In the genomic region with DNA sequence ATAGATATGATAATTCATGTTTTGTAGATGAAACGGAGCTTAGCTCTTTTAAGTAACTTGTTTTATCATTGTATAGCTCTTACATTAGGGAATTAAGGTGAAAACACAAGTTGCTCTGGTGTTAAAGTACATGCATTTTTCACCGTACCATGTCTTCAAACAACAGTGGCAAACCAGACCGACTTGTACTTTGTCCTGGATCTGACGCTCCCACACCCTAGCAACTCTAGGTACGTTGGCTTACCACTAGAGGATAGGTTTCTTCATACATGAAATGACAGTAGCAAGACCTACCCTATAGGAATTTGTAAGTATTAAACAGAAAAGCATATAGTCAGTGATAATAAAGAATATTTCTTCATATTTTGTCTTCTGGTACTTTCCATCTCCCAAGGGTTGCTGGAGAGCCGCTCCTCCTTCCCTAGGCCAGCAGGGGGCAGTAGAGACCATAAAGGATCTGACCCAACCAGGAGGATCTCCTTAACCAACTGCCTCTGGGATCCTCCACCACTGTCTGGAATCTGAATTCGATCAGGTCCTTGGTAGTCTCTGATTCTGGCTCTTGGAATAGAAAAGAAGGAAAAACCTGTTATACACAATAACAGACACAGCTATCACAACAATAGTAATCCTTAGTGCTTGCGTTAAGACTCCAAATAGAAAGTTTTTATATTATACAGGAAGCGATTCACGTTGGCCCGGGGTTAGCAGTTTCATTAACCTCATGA, we compare ENCODE assay signal across 8 cellular contexts.
DNase-seq lines count a peak whose midpoint lies in the region; ATAC-seq and TF ChIP-seq lines count a peak whose summit lies in the region.

No MANE protein-coding gene starts in this region.

- H3K4me3 ChIP-seq in WI38 (ENCODE audit: low read depth, low read length) (no peak overlapping the region), esophagus muscularis mucosa (no peak overlapping the region), neural cell (ENCODE audit: low read length) (peak overlapping the region; percentile 47), aorta (ENCODE audit: low read length in 2 of 2) (no peak overlapping the region)

- H3K4me3 Mint-ChIP-seq in natural killer cell: no peak overlapping the region
- H3K4me3 Mint-ChIP-seq in natural killer cell treated with Interleukin-12 subunit alpha and Interleukin-12 subunit beta and Interleukin-15 and Interleukin-18, amount 100 ng/mL, for 72 hours: no peak overlapping the region

- H3K36me3 ChIP-seq in esophagus muscularis mucosa (no peaks in the 10 kb centered on the region), neural cell (ENCODE audit: insufficient read depth, low read length) (no peaks in the 10 kb centered on the region), aorta (ENCODE audit: control insufficient read depth in 1 of 2, insufficient read depth in 2 of 2, low read length in 1 of 2) (no peaks in the 10 kb centered on the region)

- H3K27ac ChIP-seq in esophagus muscularis mucosa (replicated peaks in 1 of 4) (no peak overlapping the region), neural cell (ENCODE audit: low read length) (peak overlapping the region; percentile 62), aorta (ENCODE audit: low read depth in 1 of 2, low read length in 2 of 2) (no peak overlapping the region)

- no peak for TF ChIP-seq POLR2A in esophagus muscularis mucosa (IDR thresholded peaks at IDR 0.05; ENCODE audit: low read depth)

- H3K4me1 Mint-ChIP-seq in natural killer cell: no peaks in the 10 kb centered on the region
- no peaks in the 10 kb centered on the region for H3K4me1 Mint-ChIP-seq in natural killer cell treated with Interleukin-12 subunit alpha and Interleukin-12 subunit beta and Interleukin-15 and Interleukin-18, amount 100 ng/mL, for 72 hours (ENCODE audit: low read depth in 2 of 2)

- no peaks in the 10 kb centered on the region for H3K36me3 Mint-ChIP-seq in natural killer cell
- no peaks in the 10 kb centered on the region for H3K36me3 Mint-ChIP-seq in natural killer cell treated with Interleukin-12 subunit alpha and Interleukin-12 subunit beta and Interleukin-15 and Interleukin-18, amount 100 ng/mL, for 72 hours

- H3K4me1 ChIP-seq in esophagus muscularis mucosa: no peaks in the 10 kb centered on the region
- H3K4me1 ChIP-seq in aorta (ENCODE audit: control insufficient read depth in 1 of 2, insufficient read depth in 2 of 2, low read length in 2 of 2): no peaks in the 10 kb centered on the region

- no peaks in the 10 kb centered on the region for H4K20me1 ChIP-seq in neural cell (ENCODE audit: insufficient read depth)

- no peaks in the 10 kb centered on the region for H3K9me3 Mint-ChIP-seq in natural killer cell
- H3K9me3 Mint-ChIP-seq in natural killer cell treated with Interleukin-12 subunit alpha and Interleukin-12 subunit beta and Interleukin-15 and Interleukin-18, amount 100 ng/mL, for 72 hours: peaks cover 5% of the 10 kb centered on the region

- WGBS in esophagus muscularis mucosa: 68% methylated on average over 11 of the region's 11 CpGs
- 66 to 67% methylated on average over 11 of the region's 11 CpGs for WGBS in aorta, 2 donors

- DNase-seq in natural killer cell (no peak), NCI-H2029 treated with DMSO at 0.1 percent for 48 hours (lab: John Stamatoyannopoulos, UW) (peak; percentile 81), esophagus muscularis mucosa (ENCODE audit: extremely low spot score) (no peak), aorta (no peak)
- no peak for DNase-seq in natural killer cell treated with Interleukin-12 subunit alpha and Interleukin-12 subunit beta and Interleukin-15 and Interleukin-18, amount 100 ng/mL, for 72 hours (ENCODE audit: low spot score)

- peak overlapping the region; percentile 5 for H2AFZ ChIP-seq in neural cell (ENCODE audit: low read depth, low read length)

- H3K27me3 ChIP-seq in esophagus muscularis mucosa (peaks cover 0 to 8% (median 0%) of the 10 kb centered on the region in 4 donors), neural cell (ENCODE audit: insufficient read depth, low read depth, low read length) (no peaks in the 10 kb centered on the region), aorta (ENCODE audit: control insufficient read depth in 1 of 2, insufficient read depth in 2 of 2, low read length in 1 of 2) (no peaks in the 10 kb centered on the region)

- no peaks in the 10 kb centered on the region for H3K9me3 ChIP-seq in esophagus muscularis mucosa
- no peaks in the 10 kb centered on the region for H3K9me3 ChIP-seq in neural cell (ENCODE audit: low read length)
- H3K9me3 ChIP-seq in aorta (ENCODE audit: control insufficient read depth, low read length): no peaks in the 10 kb centered on the region

- no peaks in the 10 kb centered on the region for H3K27me3 Mint-ChIP-seq in natural killer cell (ENCODE audit: low read depth in 2 of 2)
- peaks cover 0 to 3% of the 10 kb centered on the region in 2 donors for H3K27me3 Mint-ChIP-seq in natural killer cell treated with Interleukin-12 subunit alpha and Interleukin-12 subunit beta and Interleukin-15 and Interleukin-18, amount 100 ng/mL, for 72 hours

- peak overlapping the region; percentile 10 for H3K9ac ChIP-seq in neural cell (ENCODE audit: low read length)

- ATAC-seq in natural killer cell: no peak
- no peak for ATAC-seq in natural killer cell treated with Interleukin-12 subunit alpha and Interleukin-12 subunit beta and Interleukin-15 and Interleukin-18, amount 100 ng/mL, for 72 hours
- ATAC-seq in HG02759 (IDR thresholded peaks at IDR 0.05; ENCODE audit: unreplicated experiment): peak; percentile 80
- peak; percentile 74 for ATAC-seq in aorta (ENCODE audit: low FRiP score)

- no peaks in the 10 kb centered on the region for H3F3A ChIP-seq in neural cell (ENCODE audit: insufficient read depth, low read length, poor library complexity, severe bottlenecking)

- no peak overlapping the region for H3K4me2 ChIP-seq in neural cell (ENCODE audit: low read length)

- TF ChIP-seq CTCF in natural killer cell (IDR thresholded peaks at IDR 0.05) (peak; percentile 50), WI38 (IDR thresholded peaks at IDR 0.05; ENCODE audit: low read depth, low read length) (peak; percentile 80), esophagus muscularis mucosa (IDR thresholded peaks at IDR 0.05) (peak; percentile 41 to 71 (median 65)), neural cell (IDR thresholded peaks at IDR 0.05; ENCODE audit: poor library complexity, severe bottlenecking) (peak; percentile 93)

- H3K79me2 ChIP-seq in neural cell (replicated peaks; ENCODE audit: insufficient read depth, low read length): no peaks in the 10 kb centered on the region

- TF ChIP-seq EP300 in esophagus muscularis mucosa (IDR thresholded peaks at IDR 0.05) (no peak), neural cell (conservative IDR thresholded peaks at IDR 0.05; ENCODE audit: poor library complexity, severe bottlenecking) (no peak)

- peak; percentile 97 for TF ChIP-seq RAD21 in neural cell (conservative IDR thresholded peaks at IDR 0.05)

- H3K27ac Mint-ChIP-seq in natural killer cell: no peak overlapping the region
- H3K27ac Mint-ChIP-seq in natural killer cell treated with Interleukin-12 subunit alpha and Interleukin-12 subunit beta and Interleukin-15 and Interleukin-18, amount 100 ng/mL, for 72 hours: no peak overlapping the region

- no peaks in the 10 kb centered on the region for H3K9me2 ChIP-seq in neural cell (ENCODE audit: insufficient read depth, low read length)

- intact Hi-C loops in natural killer cell (cut with micrococcal nuclease): loop anchor here (5.0 to 10.0 kb wide), 2 partner anchors 598 to 820 kb away; a partner anchor contains a TSS
- intact Hi-C loops in esophagus muscularis mucosa (cut with DNase I): loop anchor here (5.0 kb wide), 1 partner anchor 598 kb away; no protein-coding TSS in a partner anchor
- intact Hi-C loops in aorta (cut with DNase I): loop anchor here in 1 of 2 donors (10.0 kb wide), 1 partner anchor 600 kb away; no protein-coding TSS in a partner anchor

TF ChIP-seq in neural cell, 6 proteins besides CTCF, POLR2A, EP300 and RAD21:
- TF ChIP-seq POLR2AphosphoS5 (IDR thresholded peaks at IDR 0.05) (no peak), SMC3 (conservative IDR thresholded peaks at IDR 0.05; ENCODE audit: poor library complexity) (peak; percentile 99), TAF1 (IDR thresholded peaks at IDR 0.05; ENCODE audit: low read depth) (no peak)

Comparison
In these comparisons a context has a peak if more than half of its experiments do, and no peak if none do; other contexts are left out.
1. ATAC-seq: peak in HG02759 (single experiment) and aorta (single experiment); none in natural killer cell (0 of 3) and natural killer cell treated with Interleukin-12 subunit alpha and Interleukin-12 subunit beta and Interleukin-15 and Interleukin-18, amount 100 ng/mL, for 72 hours (0 of 2).
2. Peak in every context shown above with its lines, with median percentiles within 50 percentile points of each other: CTCF ChIP-seq.